In the genomic region with DNA sequence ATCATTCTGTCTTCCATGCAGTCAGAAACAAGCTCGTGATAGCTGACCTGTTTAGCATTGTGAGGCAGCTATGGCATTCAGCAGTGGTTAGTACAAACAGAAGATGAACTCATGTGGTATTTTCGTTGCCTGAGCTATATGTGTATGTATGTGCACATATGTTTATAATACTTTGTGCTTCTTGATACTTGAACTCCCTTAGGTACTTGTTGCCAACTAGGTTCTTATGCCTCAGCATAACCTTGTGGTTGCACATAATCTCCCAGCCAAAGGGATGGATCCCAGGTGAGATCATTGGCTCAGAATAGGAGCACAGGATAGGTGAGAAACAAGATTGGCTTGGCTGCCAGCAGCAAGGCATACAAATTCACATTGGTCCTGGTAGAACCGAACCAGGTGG, we compare ENCODE assay signal across 24 cellular contexts.
"Had no signal": no experiment of that assay in that cellular context is flagged by ENCODE, and none has a peak within 500 bp of the region (broad histone marks: within the 10 kb centered on the region; RNA-seq: fewer than 3 reads in every experiment).

No MANE protein-coding gene starts in this region.

- H3K4me3 ChIP-seq: cardiac muscle cell, esophagus squamous epithelium, hepatocyte, thoracic aorta, uterus had no signal

- ATAC-seq: activated CD8-positive, alpha-beta memory T cell treated with anti-CD3 and anti-CD28 coated beads, Interleukin-2, amount 10 ng/mL, durations not matched to agents 7 days and 5 days; activated CD8-positive, alpha-beta T cell treated with anti-CD3 and anti-CD28 coated beads, Interleukin-2, amount 10 ng/mL, durations not matched to agents 7 days and 5 days; activated naive CD4-positive, alpha-beta T cell treated with anti-CD3 and anti-CD28 coated beads, Interleukin-2, amount 50 U/mL, for 72 hours; left colon; naive thymus-derived CD4-positive, alpha-beta T cell; right cardiac atrium; stimulated activated naive CD8-positive, alpha-beta T cell treated with anti-CD3 and anti-CD28 coated beads, Interleukin-15, Interleukin-2, amounts not matched to agents 100 U/mL and 50 U/mL, for 24 hours; WTC11 had no signal

- H3K27me3 ChIP-seq: cardiac muscle cell, esophagus squamous epithelium, hepatocyte, uterus had no signal

- DNase-seq: activated CD4-positive, alpha-beta T cell treated with anti-CD3 and anti-CD28 coated beads for 1 hour; activated CD8-positive, alpha-beta memory T cell treated with anti-CD3 and anti-CD28 coated beads, Interleukin-2, amount 10 ng/mL, durations not matched to agents 7 days and 5 days; activated CD8-positive, alpha-beta T cell treated with anti-CD3 and anti-CD28 coated beads, Interleukin-2, amount 10 ng/mL, durations not matched to agents 7 days and 5 days; activated T-cell treated with anti-CD3 and anti-CD28 coated beads, Interleukin-2, amount 50 U/mL, for 48 hours; endodermal cell; esophagus squamous epithelium; glutamatergic neuron; left colon; naive thymus-derived CD4-positive, alpha-beta T cell; nucleus accumbens; right cardiac atrium; stimulated activated CD4-positive, alpha-beta T cell treated with anti-CD3 and anti-CD28 coated beads, Interleukin-2, amount 100 ng/mL, for 48 hours; stimulated activated naive CD8-positive, alpha-beta T cell treated with anti-CD3 and anti-CD28 coated beads, Interleukin-15, Interleukin-2, amounts not matched to agents 100 U/mL and 50 U/mL, for 24 hours; SW 1271; T-helper 2 cell; uterus had no signal

- H3K4me1 ChIP-seq: parathyroid adenoma, uterus had no signal

- H2AFZ ChIP-seq: hepatocyte, parathyroid adenoma had no signal

- H3K27ac ChIP-seq: cardiac muscle cell, epithelial cell of prostate, hepatocyte, parathyroid adenoma, thoracic aorta, uterus had no signal

- H3K9me3 ChIP-seq: esophagus squamous epithelium, thoracic aorta, uterus had no signal

- H3K36me3 ChIP-seq: uterus had no signal

- H3K4me2 ChIP-seq: hepatocyte had no signal

- H3K9ac ChIP-seq: parathyroid adenoma had no signal

- H3K79me2 ChIP-seq: parathyroid adenoma had no signal

- FAIRE-seq: keratinocyte had no signal
